17 cellular contexts compared by ENCODE assay signal in the genomic region with DNA sequence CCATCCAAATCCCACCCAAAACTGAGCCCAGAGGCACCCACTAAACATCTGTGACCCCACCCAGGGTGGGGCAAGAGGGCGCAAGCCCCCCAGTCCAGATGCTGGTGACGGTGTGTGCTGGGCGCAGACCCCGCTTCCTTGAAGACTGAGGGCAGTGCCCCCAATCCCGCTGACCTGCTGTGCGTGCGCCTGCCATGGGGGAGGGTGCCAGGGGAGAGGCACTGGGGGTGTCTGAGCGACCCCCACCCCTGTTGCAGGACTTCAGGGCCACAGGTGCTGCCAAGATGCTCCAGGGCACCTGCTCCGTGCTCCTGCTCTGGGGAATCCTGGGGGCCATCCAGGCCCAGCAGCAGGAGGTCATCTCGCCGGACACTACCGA. TPM values are rescaled to one million over a fixed set of nuclear protein-coding genes. Genes with fewer than 3 reads are reported as not detected.
DNase-seq lines count a peak whose midpoint lies in the region; ATAC-seq and TF ChIP-seq lines count a peak whose summit lies in the region.
"Had no signal": no experiment of that assay in that cellular context is flagged by ENCODE, and none has a peak within 500 bp of the region (broad histone marks: within the 10 kb centered on the region; RNA-seq: fewer than 3 reads in every experiment).

No MANE protein-coding gene starts in this region.

- H3K36me3 ChIP-seq in esophagus squamous epithelium (peaks cover 0 to 45% (median 7%) of the 10 kb centered on the region in 3 donors), uterus (no peaks in the 10 kb centered on the region)

- no peaks in the 10 kb centered on the region for H3K4me1 Mint-ChIP-seq in activated naive CD4-positive, alpha-beta T cell treated with anti-CD3 and anti-CD28 coated beads, Interleukin-2, amount 10 ng/mL, durations not matched to agents 7 days and 5 days
- H3K4me1 Mint-ChIP-seq: activated naive CD8-positive, alpha-beta T cell treated with anti-CD3 and anti-CD28 coated beads for 36 hours; mesothelial cell of epicardium had no signal

- DNase-seq in activated naive CD4-positive, alpha-beta T cell treated with anti-CD3 and anti-CD28 coated beads, Interleukin-2, amount 10 ng/mL, durations not matched to agents 7 days and 5 days = peak; percentile 13
- no peak for DNase-seq in activated naive CD4-positive, alpha-beta T cell (lab: John Stamatoyannopoulos, UW)
- DNase-seq in esophagus squamous epithelium (lab: John Stamatoyannopoulos, UW) (no peak), omental fat pad (ENCODE audit: low spot score) (peak; percentile 2), uterus (no peak), RPMI8226 (no peak), cerebellar nuclear complex (lab: John Stamatoyannopoulos, UW) (no peak)
- DNase-seq: activated naive CD8-positive, alpha-beta T cell treated with anti-CD3 and anti-CD28 coated beads for 36 hours; COR-L47; Kasumi-1; NCI-H1436; stimulated activated CD4-positive, alpha-beta T cell treated with anti-CD3 and anti-CD28 coated beads, Interleukin-15, amount 100 ng/mL, for 24 hours had no signal

- H3K27ac Mint-ChIP-seq in activated naive CD4-positive, alpha-beta T cell treated with anti-CD3 and anti-CD28 coated beads, Interleukin-2, amount 10 ng/mL, durations not matched to agents 7 days and 5 days = no peak overlapping the region
- H3K27ac Mint-ChIP-seq: activated naive CD8-positive, alpha-beta T cell treated with anti-CD3 and anti-CD28 coated beads for 36 hours; mesothelial cell of epicardium had no signal

- TF ChIP-seq CTCF in esophagus squamous epithelium (IDR thresholded peaks at IDR 0.05) = no peak
- no peak for TF ChIP-seq CTCF in omental fat pad (IDR thresholded peaks at IDR 0.05)
- no peak for TF ChIP-seq CTCF in uterus (IDR thresholded peaks at IDR 0.05)

- peaks cover 8% of the 10 kb centered on the region for H3K27me3 Mint-ChIP-seq in activated naive CD4-positive, alpha-beta T cell treated with anti-CD3 and anti-CD28 coated beads, Interleukin-2, amount 10 ng/mL, durations not matched to agents 7 days and 5 days
- H3K27me3 Mint-ChIP-seq: activated naive CD8-positive, alpha-beta T cell treated with anti-CD3 and anti-CD28 coated beads for 36 hours had no signal

- CTCF ChIA-PET in activated naive CD4-positive, alpha-beta T cell treated with anti-CD3 and anti-CD28 coated beads, Interleukin-2, amount 10 ng/mL, durations not matched to agents 7 days and 5 days (lab: Charles Lee) = no interaction called here

- no peak overlapping the region for H3K4me3 Mint-ChIP-seq in activated naive CD4-positive, alpha-beta T cell treated with anti-CD3 and anti-CD28 coated beads, Interleukin-2, amount 10 ng/mL, durations not matched to agents 7 days and 5 days
- H3K4me3 Mint-ChIP-seq: activated naive CD8-positive, alpha-beta T cell treated with anti-CD3 and anti-CD28 coated beads for 36 hours; mesothelial cell of epicardium had no signal

- peaks cover 12% of the 10 kb centered on the region for H3K9me3 Mint-ChIP-seq in activated naive CD4-positive, alpha-beta T cell treated with anti-CD3 and anti-CD28 coated beads, Interleukin-2, amount 10 ng/mL, durations not matched to agents 7 days and 5 days

- ATAC-seq in omental fat pad (ENCODE audit: low FRiP score) (no peak), GM19452 (IDR thresholded peaks at IDR 0.05; ENCODE audit: unreplicated experiment) (no peak)
- ATAC-seq: gastrocnemius medialis had no signal

- H3K4me3 ChIP-seq in esophagus squamous epithelium (no peak overlapping the region), uterus (no peak overlapping the region)
- H3K4me3 ChIP-seq: gastrocnemius medialis, suprapubic skin had no signal

- peaks cover 2% of the 10 kb centered on the region for H3K36me3 Mint-ChIP-seq in activated naive CD4-positive, alpha-beta T cell treated with anti-CD3 and anti-CD28 coated beads, Interleukin-2, amount 10 ng/mL, durations not matched to agents 7 days and 5 days

- intact Hi-C loops in esophagus squamous epithelium (cut with DNase I) = no loop called here
- intact Hi-C loops in uterus (cut with DNase I; ENCODE audit: low total_unique reads) = no loop called here

- no peak for TF ChIP-seq POLR2A in esophagus squamous epithelium (IDR thresholded peaks at IDR 0.05)
- TF ChIP-seq POLR2A in uterus (IDR thresholded peaks at IDR 0.05) = no peak

- peak overlapping the region in 3 of 4 donors; percentile 17 to 39 (median 33) for H3K27ac ChIP-seq in esophagus squamous epithelium
- peak overlapping the region; percentile 58 to 68 for H3K27ac ChIP-seq in uterus
- H3K27ac ChIP-seq: parathyroid adenoma, suprapubic skin had no signal

- H3K27me3 ChIP-seq in esophagus squamous epithelium (no peaks in the 10 kb centered on the region), uterus (no peaks in the 10 kb centered on the region)
- H3K27me3 ChIP-seq: gastrocnemius medialis, suprapubic skin had no signal

- peaks cover 6 to 26% (median 10%) of the 10 kb centered on the region in 3 donors for H3K4me1 ChIP-seq in esophagus squamous epithelium
- peaks cover 0 to 26% of the 10 kb centered on the region in 2 donors for H3K4me1 ChIP-seq in uterus
- H3K4me1 ChIP-seq: parathyroid adenoma, suprapubic skin had no signal

- peaks cover 0 to 5% (median 0%) of the 10 kb centered on the region in 3 donors for H3K9me3 ChIP-seq in esophagus squamous epithelium
- no peaks in the 10 kb centered on the region for H3K9me3 ChIP-seq in uterus
- H3K9me3 ChIP-seq: gastrocnemius medialis, suprapubic skin had no signal

- WGBS in esophagus squamous epithelium, 2 donors = 60 to 67% methylated on average over 1 to 3 of the region's 12 CpGs

RNA-seq across cellular contexts. Expression of a gene that starts 13.3 kb away (rescaled TPM):
- total RNA-seq in esophagus squamous epithelium (100 to 1,000 TPM in 1 of 4 donors, 10 to 100 TPM in 3; 23.0 to 328 (median 62.0) TPM), omental fat pad (1,000 to 10,000 TPM in 1 of 4 donors, 100 to 1,000 TPM in 3; 480 to 1,153 (median 616) TPM), uterus (1,000 to 10,000 TPM in 2 of 4 donors, 100 to 1,000 TPM in 2; 321 to 1,200 (median 948) TPM)

RNA-seq across cellular contexts. Expression of a gene that starts 44.2 kb away (rescaled TPM):
- total RNA-seq in esophagus squamous epithelium (not detected), omental fat pad (not detected), uterus (1 to 10 TPM in 2 of 4 donors, not detected in 2; 4.5 to 7.0 TPM)
- total RNA-seq: suprapubic skin had no signal

Comparison
In these comparisons a context has a peak if more than half of its experiments do, and no peak if none do; other contexts are left out.
1. DNase-seq: peak in activated naive CD4-positive, alpha-beta T cell treated with anti-CD3 and anti-CD28 coated beads, Interleukin-2, amount 10 ng/mL, durations not matched to agents 7 days and 5 days (single experiment) and omental fat pad (single experiment); none in activated naive CD4-positive, alpha-beta T cell (0 of 4), esophagus squamous epithelium (single experiment), uterus (0 of 2), RPMI8226 (single experiment) and cerebellar nuclear complex (0 of 2).